18 cellular contexts compared by ENCODE assay signal in the genomic region with DNA sequence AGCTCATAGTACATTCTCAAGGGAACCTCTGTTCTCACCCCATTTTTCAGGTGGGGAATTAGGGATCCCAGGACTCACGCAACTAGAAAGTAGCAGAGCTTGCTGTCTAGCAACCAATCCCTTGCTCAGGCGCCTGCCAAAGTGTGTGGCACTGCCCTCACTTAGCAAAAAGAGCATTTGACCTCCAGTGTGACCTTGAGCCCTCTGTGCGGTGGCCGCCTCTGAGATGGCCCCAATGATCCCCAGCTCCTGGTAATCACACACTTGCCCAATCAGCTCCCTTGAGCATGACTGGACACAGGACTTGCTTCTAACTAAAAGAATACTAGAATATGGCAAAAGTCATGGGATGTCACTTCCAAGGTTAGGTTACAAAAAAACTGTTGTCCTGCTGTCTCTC. TPM values are rescaled to one million over a fixed set of nuclear protein-coding genes. Genes with fewer than 3 reads are reported as not detected.
DNase-seq lines count a peak whose midpoint lies in the region; ATAC-seq and TF ChIP-seq lines count a peak whose summit lies in the region.
"Had no signal": no experiment of that assay in that cellular context is flagged by ENCODE, and none has a peak within 500 bp of the region (broad histone marks: within the 10 kb centered on the region; RNA-seq: fewer than 3 reads in every experiment).

No MANE protein-coding gene starts in this region.

- no peak overlapping the region for H3K23ac ChIP-seq in IMR-90 (ENCODE audit: low read depth, low read length)

- H3K36me3 ChIP-seq in IMR-90 (ENCODE audit: control insufficient read depth, insufficient read depth, low read length) (no peaks in the 10 kb centered on the region), transverse colon (no peaks in the 10 kb centered on the region)
- no peaks in the 10 kb centered on the region for H3K36me3 ChIP-seq in naive thymus-derived CD4-positive, alpha-beta T cell (ENCODE audit: control insufficient read depth in 2 of 3, insufficient read depth in 3 of 3, low read length in 3 of 3)
- H3K36me3 ChIP-seq: BLaER1 treated with 17β-estradiol and CSF1 and Interleukin-3, amounts not matched to agents 10 nM and 100 nM had no signal

- intact Hi-C loops in IMR-90 (cut with micrococcal nuclease) (no loop called here), transverse colon (cut with DNase I; ENCODE audit: low total_unique reads) (no loop called here), Calu3 (cut with micrococcal nuclease; ENCODE audit: unreplicated experiment) (no loop called here)
- intact Hi-C loops in naive thymus-derived CD4-positive, alpha-beta T cell (cut with micrococcal nuclease) = no loop called here

- H2AK5ac ChIP-seq in IMR-90 (ENCODE audit: low read depth, low read length) = 0 out of 2 replicates have a peak overlapping the region, but pooled peaks have one; percentile 3

- dilution Hi-C loops in IMR-90 (cut with HindIII; ENCODE audit: low sequenced_read_pairs, unreplicated experiment) = no loop called here

- H3K9me3 Mint-ChIP-seq in WTC11 (no peaks in the 10 kb centered on the region), Calu3 (ENCODE audit: low read depth, unreplicated experiment) (no peaks in the 10 kb centered on the region), endothelial cell (ENCODE audit: unreplicated experiment) (no peaks in the 10 kb centered on the region)
- no peaks in the 10 kb centered on the region for H3K9me3 Mint-ChIP-seq in naive thymus-derived CD4-positive, alpha-beta T cell
- H3K9me3 Mint-ChIP-seq: CD4-positive, alpha-beta T cell; HFFc6 had no signal

- H3K4me3 ChIP-seq in IMR-90 (ENCODE audit: insufficient read depth, low read depth, low read length) (no peak overlapping the region), transverse colon (no peak overlapping the region)
- H3K4me3 ChIP-seq in naive thymus-derived CD4-positive, alpha-beta T cell (ENCODE audit: low read length) = no peak overlapping the region
- H3K4me3 ChIP-seq: BLaER1 treated with 17β-estradiol and CSF1 and Interleukin-3, amounts not matched to agents 10 nM and 100 nM; GM12878 had no signal

- H3K4me1 ChIP-seq in IMR-90 (ENCODE audit: control insufficient read depth, insufficient read depth, low read length) (no peaks in the 10 kb centered on the region), transverse colon (peaks cover 0 to 35% (median 28%) of the 10 kb centered on the region in 4 donors)
- peaks cover 2 to 7% of the 10 kb centered on the region in 2 donors for H3K4me1 ChIP-seq in naive thymus-derived CD4-positive, alpha-beta T cell (ENCODE audit: control insufficient read depth in 2 of 2, insufficient read depth in 2 of 2, low read length in 2 of 2)

- no peak overlapping the region for H3K14ac ChIP-seq in IMR-90 (replicated peaks; ENCODE audit: low read depth, low read length)

- no peaks in the 10 kb centered on the region for H3K9me3 ChIP-seq in IMR-90 (ENCODE audit: control insufficient read depth, insufficient read depth, low read length)
- no peaks in the 10 kb centered on the region for H3K9me3 ChIP-seq in transverse colon
- H3K9me3 ChIP-seq in naive thymus-derived CD4-positive, alpha-beta T cell (ENCODE audit: control insufficient read depth in 2 of 3, low read length in 3 of 3) = no peaks in the 10 kb centered on the region
- H3K9me3 ChIP-seq: BLaER1 treated with 17β-estradiol and CSF1 and Interleukin-3, amounts not matched to agents 10 nM and 100 nM had no signal

- peaks cover 14% of the 10 kb centered on the region for H3K27me3 ChIP-seq in IMR-90 (ENCODE audit: control insufficient read depth, insufficient read depth, low read length)
- H3K27me3 ChIP-seq in transverse colon = no peaks in the 10 kb centered on the region
- no peaks in the 10 kb centered on the region for H3K27me3 ChIP-seq in naive thymus-derived CD4-positive, alpha-beta T cell (ENCODE audit: control insufficient read depth in 2 of 2, insufficient read depth in 2 of 2, low read length in 2 of 2)

- no peak overlapping the region for H2AK9ac ChIP-seq in IMR-90 (replicated peaks; ENCODE audit: low read depth, low read length, poor library complexity)

- no peak for ATAC-seq in IMR-90 (ENCODE audit: low read depth)
- no peak for ATAC-seq in WTC11
- peak; percentile 10 for ATAC-seq in esophagus mucosa
- ATAC-seq in naive thymus-derived CD4-positive, alpha-beta T cell = no peak
- ATAC-seq: GM12878 had no signal

- H3K36me3 Mint-ChIP-seq in WTC11 = no peaks in the 10 kb centered on the region
- peaks cover 11% of the 10 kb centered on the region for H3K36me3 Mint-ChIP-seq in Calu3 (ENCODE audit: insufficient read depth, unreplicated experiment)
- no peaks in the 10 kb centered on the region for H3K36me3 Mint-ChIP-seq in endothelial cell (ENCODE audit: low read depth, unreplicated experiment)
- H3K36me3 Mint-ChIP-seq in naive thymus-derived CD4-positive, alpha-beta T cell = no peaks in the 10 kb centered on the region

- H2BK20ac ChIP-seq in IMR-90 (ENCODE audit: low read depth, low read length) = no peak overlapping the region

- no peak for TF ChIP-seq EP300 in transverse colon (IDR thresholded peaks at IDR 0.05; ENCODE audit: low read depth)

- in situ Hi-C loops in IMR-90 (cut with MboI; ENCODE audit: low sequenced_read_pairs) (no loop called here), transverse colon (cut with MboI; ENCODE audit: low pct_ligation_motif_present in 1 of 4, low pct_unique_long_range_greater_than_20kb in 1 of 4, low sequenced_read_pairs in 3 of 4) (loop anchor here in 1 of 4 donors (10.0 kb wide), 1 partner anchor 48 kb away; no protein-coding TSS in a partner anchor)

- H3K27me3 Mint-ChIP-seq in WTC11 (ENCODE audit: low read depth) = no peaks in the 10 kb centered on the region; the same call in 1 of the 2 replicates
- no peaks in the 10 kb centered on the region for H3K27me3 Mint-ChIP-seq in Calu3 (ENCODE audit: unreplicated experiment)
- peaks cover 6% of the 10 kb centered on the region for H3K27me3 Mint-ChIP-seq in endothelial cell (ENCODE audit: unreplicated experiment)
- peaks cover 0 to 27% (median 0%) of the 10 kb centered on the region in 5 donors for H3K27me3 Mint-ChIP-seq in naive thymus-derived CD4-positive, alpha-beta T cell
- H3K27me3 Mint-ChIP-seq: CD4-positive, alpha-beta T cell had no signal

- no peak overlapping the region for H3K4ac ChIP-seq in IMR-90 (ENCODE audit: low read depth, low read length)

- H4K91ac ChIP-seq in IMR-90 (ENCODE audit: insufficient read depth, low read depth, low read length) = no peak overlapping the region

- no peak overlapping the region for H3K4me2 ChIP-seq in IMR-90 (ENCODE audit: low read depth, low read length)

- BruUV-seq in IMR-90 (replicated peaks; lab: Mats Ljungman, UMichigan) = no TSS peak
- BruUV-seq in Calu3 (replicated peaks; lab: Mats Ljungman, UMichigan) = no TSS peak

- POLR2A ChIA-PET in IMR-90 (lab: Charles Lee; ENCODE audit: unreplicated experiment) (no interaction called here), WTC11 (lab: Charles Lee) (no interaction called here)
- POLR2A ChIA-PET in naive thymus-derived CD4-positive, alpha-beta T cell (lab: Charles Lee) = interaction anchor here (0.7 to 1.4 kb wide), 2 partner anchors 17 to 78 kb away, joined by 3 read pairs; no protein-coding TSS in a partner anchor

- no peak overlapping the region for H3K56ac ChIP-seq in IMR-90 (ENCODE audit: extremely low read depth, insufficient read depth, low read length)

- no peak overlapping the region for H3K9ac ChIP-seq in IMR-90 (ENCODE audit: low read depth, low read length)
- H3K9ac ChIP-seq: BLaER1 treated with 17β-estradiol and CSF1 and Interleukin-3, amounts not matched to agents 10 nM and 100 nM had no signal

- no peak overlapping the region for H4K8ac ChIP-seq in IMR-90 (ENCODE audit: low read depth in 2 of 2, low read length in 2 of 2)

- H2AFZ ChIP-seq in IMR-90 (replicated peaks; ENCODE audit: low read length, poor library complexity) = no peak overlapping the region

- no peak overlapping the region for H3K27ac ChIP-seq in IMR-90 (ENCODE audit: insufficient read depth, low read length)
- peak overlapping the region; percentile 32 to 77 (median 62) for H3K27ac ChIP-seq in transverse colon
- H3K27ac ChIP-seq in naive thymus-derived CD4-positive, alpha-beta T cell (ENCODE audit: low read depth, low read length) = no peak overlapping the region
- H3K27ac ChIP-seq: HL-60 had no signal

- H4K20me1 ChIP-seq in IMR-90 (ENCODE audit: insufficient read depth, low read length) = no peaks in the 10 kb centered on the region
- H4K20me1 ChIP-seq: BLaER1 treated with 17β-estradiol and CSF1 and Interleukin-3, amounts not matched to agents 10 nM and 100 nM had no signal

- no peak for TF ChIP-seq RAD21 in IMR-90 (IDR thresholded peaks at IDR 0.05; ENCODE audit: low read length)

- no peak overlapping the region for H2BK15ac ChIP-seq in IMR-90 (ENCODE audit: low read depth, low read length)

- no peak overlapping the region for H4K5ac ChIP-seq in IMR-90 (ENCODE audit: low read depth, low read length)

- H3K4me1 Mint-ChIP-seq in WTC11 = peaks cover 4% of the 10 kb centered on the region
- peaks cover 21% of the 10 kb centered on the region for H3K4me1 Mint-ChIP-seq in Calu3 (ENCODE audit: low read depth, unreplicated experiment)
- no peaks in the 10 kb centered on the region for H3K4me1 Mint-ChIP-seq in endothelial cell (ENCODE audit: unreplicated experiment)
- H3K4me1 Mint-ChIP-seq in naive thymus-derived CD4-positive, alpha-beta T cell = peaks cover 11 to 28% (median 18%) of the 10 kb centered on the region in 7 donors

- H3K79me1 ChIP-seq in IMR-90 (ENCODE audit: low read depth in 1 of 2, low read length in 2 of 2) = no peaks in the 10 kb centered on the region

- TF ChIP-seq POLR2A in IMR-90 (IDR thresholded peaks at IDR 0.05; ENCODE audit: low read depth, low read length) = no peak
- no peak for TF ChIP-seq POLR2A in transverse colon (IDR thresholded peaks at IDR 0.05)

- WGBS in IMR-90 (ENCODE audit: extremely low coverage in 2 of 2, insufficient read length in 1 of 2), 2 experiments = 67% methylated on average over 1 of the region's 4 CpGs; no CpG with 5 or more reads in 1 of the 2 experiments
- 85 to 100% methylated on average over 1 to 4 of the region's 4 CpGs for WGBS in transverse colon (ENCODE audit: low coverage in 1 of 2), 2 donors

- CTCF ChIA-PET in IMR-90 (lab: Yijun Ruan, JAX) (interaction anchor here (1.2 to 1.3 kb wide), 2 partner anchors 10 to 37 kb away, joined by 3 to 4 read pairs; no protein-coding TSS in a partner anchor), WTC11 (lab: Charles Lee) (interaction anchor here (0.8 to 3.3 kb wide), 6 partner anchors 10 to 110 kb away, joined by 3 to 22 read pairs (median 4); no protein-coding TSS in a partner anchor), Calu3 (lab: Charles Lee) (interaction anchor here (3.3 kb wide), 1 partner anchor 10 kb away, joined by 23 read pairs; no protein-coding TSS in a partner anchor)
- CTCF ChIA-PET in naive thymus-derived CD4-positive, alpha-beta T cell (lab: Charles Lee) = interaction anchor here (0.7 to 1.8 kb wide), 3 partner anchors 10 to 16 kb away, joined by 3 to 9 read pairs (median 4); no protein-coding TSS in a partner anchor

- H3K27ac Mint-ChIP-seq in WTC11 (no peak overlapping the region), Calu3 (ENCODE audit: unreplicated experiment) (no peak overlapping the region), endothelial cell (ENCODE audit: unreplicated experiment) (no peak overlapping the region)
- H3K27ac Mint-ChIP-seq in naive thymus-derived CD4-positive, alpha-beta T cell = no peak overlapping the region
- H3K27ac Mint-ChIP-seq: CD4-positive, alpha-beta T cell; HFFc6 had no signal

- H3K9me1 ChIP-seq in IMR-90 (ENCODE audit: insufficient read depth, low read length) = no peaks in the 10 kb centered on the region

- H3K18ac ChIP-seq in IMR-90 (ENCODE audit: low read depth, low read length) = no peak overlapping the region

- no peak for DNase-seq in IMR-90
- no peak for DNase-seq in WTC11 (ENCODE audit: low spot score)
- DNase-seq in transverse colon = no peak
- DNase-seq in Calu3 = no peak
- no peak for DNase-seq in endothelial cell (ENCODE audit: low spot score)
- no peak for DNase-seq in naive thymus-derived CD4-positive, alpha-beta T cell
- DNase-seq: ACHN; CD4-positive, alpha-beta T cell; DMS79; HCEC 1CT; HFFc6 had no signal

- no peak overlapping the region for H3K4me3 Mint-ChIP-seq in WTC11
- H3K4me3 Mint-ChIP-seq in Calu3 (ENCODE audit: low read depth, unreplicated experiment) = no peak overlapping the region
- H3K4me3 Mint-ChIP-seq in endothelial cell (ENCODE audit: unreplicated experiment) = no peak overlapping the region
- H3K4me3 Mint-ChIP-seq in naive thymus-derived CD4-positive, alpha-beta T cell = no peak overlapping the region
- H3K4me3 Mint-ChIP-seq: CD4-positive, alpha-beta T cell; HFFc6 had no signal

- no peak overlapping the region for H2BK120ac ChIP-seq in IMR-90 (ENCODE audit: low read depth, low read length)

- no peak overlapping the region for H2BK5ac ChIP-seq in IMR-90 (ENCODE audit: low read depth, low read length, poor library complexity, severe bottlenecking)

- TF ChIP-seq CTCF in IMR-90 (conservative IDR thresholded peaks at IDR 0.05; ENCODE audit: low read depth, low read length) (no peak), WTC11 (IDR thresholded peaks at IDR 0.05) (no peak), transverse colon (IDR thresholded peaks at IDR 0.05) (no peak), Calu3 (IDR thresholded peaks at IDR 0.05; ENCODE audit: unreplicated experiment) (no peak), endothelial cell (IDR thresholded peaks at IDR 0.05; ENCODE audit: unreplicated experiment) (no peak)

RNA-seq across cellular contexts. Expression of a gene that starts 2.6 kb away (rescaled TPM):
- total RNA-seq in IMR-90 (2012; rRNA removed) = not detected in 2 replicates
- polyA plus RNA-seq in IMR-90 (2012; rRNA removed) = not detected in 2 replicates
- not detected in 2 replicates for polyA plus RNA-seq in IMR-90 (2012; cell fraction: cytosol; rRNA removed)
- not detected in 2 replicates for polyA plus RNA-seq in IMR-90 (2012; cell fraction: nucleus; rRNA removed; ENCODE audit: low replicate concordance)
- 0.33 TPM in 1 of 3 replicates, not detected in the others for total RNA-seq in WTC11 (2021)
- not detected for total RNA-seq in esophagus mucosa
- total RNA-seq in transverse colon = 10 to 100 TPM in 2 of 4 donors, 1 to 10 TPM in 1, not detected in 1; 1.3 to 43.4 (median 17.2) TPM
- total RNA-seq in Calu3 (2022) = 0.90 and 1.2 TPM in 2 replicates
- not detected for total RNA-seq in endothelial cell (ENCODE audit: unreplicated experiment)
- 100 to 1,000 TPM in 1 of 5 experiments, 1 to 10 TPM in 1, not detected in 3; 6.4 to 123 TPM for total RNA-seq in naive thymus-derived CD4-positive, alpha-beta T cell
- polyA plus RNA-seq in naive thymus-derived CD4-positive, alpha-beta T cell = under 1 TPM in 1 of 2 donors, not detected in 1; 0.71 TPM
- total RNA-seq: A172, G401, H4, HFFc6 had no signal

RNA-seq across cellular contexts. Expression of a gene that starts 22.2 kb away (rescaled TPM):
- 4.7 and 6.1 TPM in 2 replicates for total RNA-seq in IMR-90 (2012; rRNA removed)
- 47.3 and 59.2 TPM in 2 replicates for polyA plus RNA-seq in IMR-90 (2012; rRNA removed)
- 34.5 and 61.4 TPM in 2 replicates for polyA plus RNA-seq in IMR-90 (2012; cell fraction: cytosol; rRNA removed)
- 18.1 and 44.7 TPM in 2 replicates for polyA plus RNA-seq in IMR-90 (2012; cell fraction: nucleus; rRNA removed; ENCODE audit: low replicate concordance)
- 9.6 to 12.7 TPM (median 10.4 TPM) in 3 replicates for total RNA-seq in WTC11 (2021)
- total RNA-seq in esophagus mucosa = 117 TPM
- total RNA-seq in transverse colon = 10 to 100 TPM; 27.3 to 52.9 (median 28.9) TPM
- 156 and 162 TPM in 2 replicates for total RNA-seq in Calu3 (2022)
- total RNA-seq in endothelial cell (ENCODE audit: unreplicated experiment) = 51.2 TPM
- total RNA-seq in naive thymus-derived CD4-positive, alpha-beta T cell = 1 to 10 TPM in 1 of 5 experiments, under 1 TPM in 3, not detected in 1; 0.27 to 1.6 (median 0.62) TPM
- not detected for polyA plus RNA-seq in naive thymus-derived CD4-positive, alpha-beta T cell
- total RNA-seq: CD4-positive, alpha-beta T cell had no signal

RNA-seq across cellular contexts. Expression of a gene that starts 26.1 kb away (rescaled TPM):
- total RNA-seq in IMR-90 (2012; rRNA removed) (17.2 and 19.7 TPM in 2 replicates), WTC11 (2021) (59.5 to 66.3 TPM (median 61.6 TPM) in 3 replicates), esophagus mucosa (28.4 TPM), transverse colon (100 to 1,000 TPM in 1 of 4 donors, 10 to 100 TPM in 3; 60.1 to 142 (median 73.8) TPM), Calu3 (2022) (89.8 and 95.3 TPM in 2 replicates), endothelial cell (ENCODE audit: unreplicated experiment) (63.6 TPM)
- polyA plus RNA-seq in IMR-90 (2012; rRNA removed) = 48.5 and 50.4 TPM in 2 replicates
- polyA plus RNA-seq in IMR-90 (2012; cell fraction: cytosol; rRNA removed) = 17.9 and 26.5 TPM in 2 replicates
- polyA plus RNA-seq in IMR-90 (2012; cell fraction: nucleus; rRNA removed; ENCODE audit: low replicate concordance) = 243 and 309 TPM in 2 replicates
- total RNA-seq in naive thymus-derived CD4-positive, alpha-beta T cell = 100 to 1,000 TPM in 3 of 5 experiments, 10 to 100 TPM in 2; 64.2 to 124 (median 102) TPM
- polyA plus RNA-seq in naive thymus-derived CD4-positive, alpha-beta T cell = 10 to 100 TPM; 20.8 to 22.3 TPM

RNA-seq across cellular contexts. Expression of a gene that starts 56.9 kb away (rescaled TPM):
- total RNA-seq in IMR-90 (2012; rRNA removed) = 8.8 and 10.8 TPM in 2 replicates
- polyA plus RNA-seq in IMR-90 (2012; rRNA removed) = 30.0 and 33.3 TPM in 2 replicates
- 11.6 and 27.3 TPM in 2 replicates for polyA plus RNA-seq in IMR-90 (2012; cell fraction: cytosol; rRNA removed)
- polyA plus RNA-seq in IMR-90 (2012; cell fraction: nucleus; rRNA removed; ENCODE audit: low replicate concordance) = 67.7 and 113 TPM in 2 replicates
- total RNA-seq in WTC11 (2021) = 35.4 to 39.4 TPM (median 36.6 TPM) in 3 replicates
- total RNA-seq in esophagus mucosa = 40.2 TPM
- 100 to 1,000 TPM in 2 of 4 donors, 10 to 100 TPM in 2; 53.1 to 158 (median 84.7) TPM for total RNA-seq in transverse colon
- 13.0 and 17.6 TPM in 2 replicates for total RNA-seq in Calu3 (2022)
- total RNA-seq in endothelial cell (ENCODE audit: unreplicated experiment) = 11.6 TPM
- 100 to 1,000 TPM in 2 of 5 experiments, 10 to 100 TPM in 3; 66.4 to 157 (median 89.2) TPM for total RNA-seq in naive thymus-derived CD4-positive, alpha-beta T cell
- polyA plus RNA-seq in naive thymus-derived CD4-positive, alpha-beta T cell = 10 to 100 TPM; 12.9 to 23.0 TPM
- total RNA-seq: A172 had no signal

Comparison
In these comparisons a context has a peak if more than half of its experiments do, and no peak if none do; other contexts are left out.
1. H3K27ac ChIP-seq: peak in transverse colon (4 of 4); none in IMR-90 (single experiment) and naive thymus-derived CD4-positive, alpha-beta T cell (single experiment).